8 cellular contexts compared by ENCODE assay signal in genomic region chr4:85127653-85128052, GRCh38.
DNase-seq lines count a peak whose midpoint lies in the region; ATAC-seq and TF ChIP-seq lines count a peak whose summit lies in the region.

No MANE protein-coding gene starts in this region.

- TF ChIP-seq CTCF in DOHH2 (IDR thresholded peaks at IDR 0.05; ENCODE audit: low read depth, low read length, poor library complexity, severe bottlenecking) = peak; percentile 57
- peak; percentile 58 for TF ChIP-seq CTCF in RWPE2 (IDR thresholded peaks at IDR 0.05; ENCODE audit: poor library complexity, severe bottlenecking)
- TF ChIP-seq CTCF in upper lobe of right lung (IDR thresholded peaks at IDR 0.05) = peak; percentile 32

- H3K79me2 ChIP-seq in DOHH2 (ENCODE audit: control insufficient read depth, low read length) = no peaks in the 10 kb centered on the region

- H3K27me3 ChIP-seq in DOHH2 (ENCODE audit: control insufficient read depth, low read length) (no peaks in the 10 kb centered on the region), RWPE2 (ENCODE audit: insufficient read depth, poor library complexity, severe bottlenecking) (no peaks in the 10 kb centered on the region), upper lobe of right lung (no peaks in the 10 kb centered on the region)

- intact Hi-C loops in upper lobe of right lung (cut with DNase I) = no loop called here

- H4K20me1 ChIP-seq in DOHH2 (ENCODE audit: control insufficient read depth, insufficient read depth, low read depth, low read length) = no peaks in the 10 kb centered on the region

- DNase-seq in RWPE2 (ENCODE audit: low spot score) (no peak), globus pallidus (ENCODE audit: low spot score) (peak; percentile 28), upper lobe of right lung (no peak), mucosa of gallbladder (ENCODE audit: low spot score) (no peak), DMS79 treated with DMSO at 0.1 percent for 48 hours (lab: John Stamatoyannopoulos, UW) (no peak)

- ATAC-seq in GM19324 (IDR thresholded peaks at IDR 0.05; ENCODE audit: low FRiP score, unreplicated experiment) (peak; percentile 66), HG03108 (IDR thresholded peaks at IDR 0.05; ENCODE audit: unreplicated experiment) (peak; percentile 78), RWPE2 (ENCODE audit: low read depth) (peak; percentile 74), upper lobe of right lung (peak; percentile 57)

- H3K9me3 ChIP-seq in DOHH2 (ENCODE audit: control insufficient read depth, insufficient read depth, low read length) = no peaks in the 10 kb centered on the region
- H3K9me3 ChIP-seq in RWPE2 (ENCODE audit: severe bottlenecking) = no peaks in the 10 kb centered on the region
- H3K9me3 ChIP-seq in upper lobe of right lung = no peaks in the 10 kb centered on the region

- no peak overlapping the region for H3K4me3 ChIP-seq in DOHH2 (ENCODE audit: low read length)
- H3K4me3 ChIP-seq in RWPE2 (ENCODE audit: severe bottlenecking) = no peak overlapping the region
- H3K4me3 ChIP-seq in upper lobe of right lung = no peak overlapping the region

- H3K27ac ChIP-seq in DOHH2 (ENCODE audit: low read depth, low read length) = no peak overlapping the region
- H3K27ac ChIP-seq in RWPE2 (ENCODE audit: poor library complexity, severe bottlenecking) = no peak overlapping the region
- no peak overlapping the region for H3K27ac ChIP-seq in upper lobe of right lung

- H3K4me1 ChIP-seq in DOHH2 (ENCODE audit: control insufficient read depth, low read length) = no peaks in the 10 kb centered on the region
- no peaks in the 10 kb centered on the region for H3K4me1 ChIP-seq in RWPE2 (ENCODE audit: insufficient read depth, poor library complexity, severe bottlenecking)
- H3K4me1 ChIP-seq in upper lobe of right lung = no peaks in the 10 kb centered on the region

- no peaks in the 10 kb centered on the region for H3F3A ChIP-seq in DOHH2 (ENCODE audit: control insufficient read depth, insufficient read depth)

- no peaks in the 10 kb centered on the region for H3K36me3 ChIP-seq in DOHH2 (ENCODE audit: control insufficient read depth, low read length)
- H3K36me3 ChIP-seq in RWPE2 (ENCODE audit: low read depth) = no peaks in the 10 kb centered on the region
- H3K36me3 ChIP-seq in upper lobe of right lung = no peaks in the 10 kb centered on the region

- no peaks in the 10 kb centered on the region for H3K9me2 ChIP-seq in DOHH2 (replicated peaks; ENCODE audit: control insufficient read depth, low read length)

- no peak overlapping the region for H3K4me2 ChIP-seq in DOHH2 (ENCODE audit: low read length)
